In genomic region chr22:46596032-46596441, GRCh38 we compare ENCODE assay signal across 12 cellular contexts. TPM values are rescaled to one million over a fixed set of nuclear protein-coding genes. Genes with fewer than 3 reads are reported as not detected.
DNase-seq lines count a peak whose midpoint lies in the region; ATAC-seq and TF ChIP-seq lines count a peak whose summit lies in the region.
"Had no signal": no experiment of that assay in that cellular context is flagged by ENCODE, and none has a peak within 500 bp of the region (broad histone marks: within the 10 kb centered on the region; RNA-seq: fewer than 3 reads in every experiment).

No MANE protein-coding gene starts in this region.

- peaks cover 23% of the 10 kb centered on the region for H3K4me1 Mint-ChIP-seq in type B pancreatic cell (ENCODE audit: unreplicated experiment)
- peaks cover 25% of the 10 kb centered on the region for H3K4me1 Mint-ChIP-seq in activated CD4-positive, alpha-beta T cell treated with anti-CD3 and anti-CD28 coated beads, Interleukin-2, amount 10 ng/mL, durations not matched to agents 24 days and 14 days

- H3K36me3 ChIP-seq in mucosa of rectum (ENCODE audit: control insufficient read depth in 2 of 2, insufficient read depth in 2 of 2, low read length in 2 of 2), result peaks cover 0 to 5% of the 10 kb centered on the region in 2 donors
- H3K36me3 ChIP-seq: HAP-1 had no signal

- H3K9me3 ChIP-seq in mucosa of rectum (ENCODE audit: control insufficient read depth in 2 of 2, low read length in 2 of 2), result no peaks in the 10 kb centered on the region
- H3K9me3 ChIP-seq: HAP-1 had no signal

- peak in 1 of 2 experiments; percentile 41 for DNase-seq in erythroblast (lab: John Stamatoyannopoulos, UW)
- no peak for DNase-seq in type B pancreatic cell (ENCODE audit: extremely low spot score, unreplicated experiment)
- no peak for DNase-seq in SW480 (ENCODE audit: low spot score)
- DNase-seq in activated CD4-positive, alpha-beta T cell treated with anti-CD3 and anti-CD28 coated beads, Interleukin-2, amount 10 ng/mL, durations not matched to agents 24 days and 14 days, result no peak
- DNase-seq: activated CD4-positive, alpha-beta memory T cell treated with anti-CD3 and anti-CD28 coated beads for 36 hours had no signal

- H3K27ac ChIP-seq in mucosa of rectum (ENCODE audit: low read depth in 2 of 2, low read length in 2 of 2), result peak overlapping the region; percentile 71 to 85

- H3K36me3 Mint-ChIP-seq in type B pancreatic cell, result no peaks in the 10 kb centered on the region
- no peaks in the 10 kb centered on the region for H3K36me3 Mint-ChIP-seq in activated CD4-positive, alpha-beta T cell treated with anti-CD3 and anti-CD28 coated beads, Interleukin-2, amount 10 ng/mL, durations not matched to agents 24 days and 14 days (ENCODE audit: low read depth)
- H3K36me3 Mint-ChIP-seq: activated CD4-positive, alpha-beta memory T cell treated with anti-CD3 and anti-CD28 coated beads for 36 hours had no signal

- TF ChIP-seq CTCF in type B pancreatic cell (conservative IDR thresholded peaks at IDR 0.05), result no peak

- no peaks in the 10 kb centered on the region for H3K27me3 ChIP-seq in mucosa of rectum (ENCODE audit: control insufficient read depth in 2 of 2, insufficient read depth in 2 of 2, low read length in 2 of 2)

- TF ChIP-seq POLR2A in erythroblast (IDR thresholded peaks at IDR 0.05; ENCODE audit: low read length), result peak; percentile 63

- H3K9ac ChIP-seq in mucosa of rectum (ENCODE audit: low read depth in 1 of 2, low read length in 2 of 2), result peak overlapping the region in 1 of 2 donors; percentile 14

- peak overlapping the region; percentile 91 for H3K27ac Mint-ChIP-seq in type B pancreatic cell
- no peak overlapping the region for H3K27ac Mint-ChIP-seq in activated CD4-positive, alpha-beta T cell treated with anti-CD3 and anti-CD28 coated beads, Interleukin-2, amount 10 ng/mL, durations not matched to agents 24 days and 14 days
- H3K27ac Mint-ChIP-seq: activated CD4-positive, alpha-beta memory T cell treated with anti-CD3 and anti-CD28 coated beads for 36 hours had no signal

- no peak for TF ChIP-seq EP300 in Ishikawa (IDR thresholded peaks at IDR 0.05; ENCODE audit: borderline replicate concordance)

- no peak for ATAC-seq in HG02981 (IDR thresholded peaks at IDR 0.05; ENCODE audit: unreplicated experiment)
- ATAC-seq: GM12878 had no signal

- H3K4me3 ChIP-seq in mucosa of rectum (ENCODE audit: low read length in 2 of 2), result no peak overlapping the region
- H3K4me3 ChIP-seq: GM12878, HAP-1 had no signal

- peaks cover 12 to 34% of the 10 kb centered on the region in 2 donors for H3K4me1 ChIP-seq in mucosa of rectum (ENCODE audit: control insufficient read depth in 2 of 2, insufficient read depth in 2 of 2, low read length in 2 of 2)
- H3K4me1 ChIP-seq: HAP-1 had no signal

- no peaks in the 10 kb centered on the region for H3K27me3 Mint-ChIP-seq in type B pancreatic cell
- no peaks in the 10 kb centered on the region for H3K27me3 Mint-ChIP-seq in activated CD4-positive, alpha-beta T cell treated with anti-CD3 and anti-CD28 coated beads, Interleukin-2, amount 10 ng/mL, durations not matched to agents 24 days and 14 days
- H3K27me3 Mint-ChIP-seq: activated CD4-positive, alpha-beta memory T cell treated with anti-CD3 and anti-CD28 coated beads for 36 hours; central memory CD8-positive, alpha-beta T cell had no signal

- H3K4me3 Mint-ChIP-seq in type B pancreatic cell, result no peak overlapping the region
- H3K4me3 Mint-ChIP-seq in activated CD4-positive, alpha-beta T cell treated with anti-CD3 and anti-CD28 coated beads, Interleukin-2, amount 10 ng/mL, durations not matched to agents 24 days and 14 days, result no peak overlapping the region
- H3K4me3 Mint-ChIP-seq: activated CD4-positive, alpha-beta memory T cell treated with anti-CD3 and anti-CD28 coated beads for 36 hours; central memory CD8-positive, alpha-beta T cell; neural crest cell had no signal

- TF ChIP-seq RAD21 in Ishikawa (IDR thresholded peaks at IDR 0.05; ENCODE audit: low read depth), result no peak

- no peaks in the 10 kb centered on the region for H3K9me3 Mint-ChIP-seq in type B pancreatic cell
- H3K9me3 Mint-ChIP-seq in activated CD4-positive, alpha-beta T cell treated with anti-CD3 and anti-CD28 coated beads, Interleukin-2, amount 10 ng/mL, durations not matched to agents 24 days and 14 days, result no peaks in the 10 kb centered on the region
- H3K9me3 Mint-ChIP-seq: activated CD4-positive, alpha-beta memory T cell treated with anti-CD3 and anti-CD28 coated beads for 36 hours; central memory CD8-positive, alpha-beta T cell; neural crest cell had no signal

- intact Hi-C loops in activated CD4-positive, alpha-beta T cell treated with anti-CD3 and anti-CD28 coated beads, Interleukin-2, amount 10 ng/mL, durations not matched to agents 24 days and 14 days (cut with micrococcal nuclease), result no loop called here

TF ChIP-seq in Ishikawa, 13 proteins besides CTCF, POLR2A, EP300 and RAD21:
- no peak for TF ChIP-seq TCF12 (IDR thresholded peaks at IDR 0.05; ENCODE audit: low read depth)
- TF ChIP-seq NFIC (IDR thresholded peaks at IDR 0.05), result 0 out of 2 replicates have a peak, but pooled peaks have one; percentile 23

RNA-seq across cellular contexts. Expression of gene GRAMD4, which starts 24.1 kb away (rescaled TPM):
- total RNA-seq in type B pancreatic cell (ENCODE audit: low replicate concordance), result 56.4 and 80.9 TPM in 2 replicates
- 63.8 and 66.1 TPM in 2 replicates for total RNA-seq in activated CD4-positive, alpha-beta T cell treated with anti-CD3 and anti-CD28 coated beads, Interleukin-2, amount 10 ng/mL, durations not matched to agents 24 days and 14 days

RNA-seq across cellular contexts. Expression of gene CELSR1, which starts 58.6 kb away (rescaled TPM):
- 27.8 and 67.1 TPM in 2 replicates for total RNA-seq in type B pancreatic cell (ENCODE audit: low replicate concordance)
- total RNA-seq in activated CD4-positive, alpha-beta T cell treated with anti-CD3 and anti-CD28 coated beads, Interleukin-2, amount 10 ng/mL, durations not matched to agents 24 days and 14 days, result 0.36 and 0.37 TPM in 2 replicates

Comparison
In these comparisons a context has a peak if more than half of its experiments do, and no peak if none do; other contexts are left out.
1. RNA of gene CELSR1, which starts 58.6 kb away (total RNA-seq): 27.8 to 67.1 TPM in type B pancreatic cell; 0.36 to 0.37 TPM in activated CD4-positive, alpha-beta T cell treated with anti-CD3 and anti-CD28 coated beads, Interleukin-2, amount 10 ng/mL, durations not matched to agents 24 days and 14 days; every median in the first group is over 10 times any median in the second.